Comparison of ENCODE assay signal across 21 cellular contexts in genomic region chr16:74829637-74830036, GRCh38. TPM values are rescaled to one million over a fixed set of nuclear protein-coding genes. Genes with fewer than 3 reads are reported as not detected.
"Had no signal": no experiment of that assay in that cellular context is flagged by ENCODE, and none has a peak within 500 bp of the region (broad histone marks: within the 10 kb centered on the region; RNA-seq: fewer than 3 reads in every experiment).

No MANE protein-coding gene starts in this region.

- H3K4me2 ChIP-seq: smooth muscle cell had no signal

- H3K36me3 ChIP-seq: esophagus muscularis mucosa, gastroesophageal sphincter, left ventricle myocardium inferior, ovary, right atrium auricular region had no signal

- DNase-seq: effector memory CD8-positive, alpha-beta T cell; foreskin fibroblast; glutamatergic neuron; immature natural killer cell; left ventricle myocardium inferior; natural killer cell; ovary; stimulated activated CD4-positive, alpha-beta T cell treated with anti-CD3 and anti-CD28 coated beads, Interleukin-2, amount 100 ng/mL, for 48 hours; stimulated activated naive CD4-positive, alpha-beta T cell treated with Interleukin-2 at 50 U/mL for 16 hours; trophoblast cell had no signal

- H3K4me3 ChIP-seq: esophagus muscularis mucosa, gastroesophageal sphincter, left ventricle myocardium inferior, ovary, right atrium auricular region, smooth muscle cell had no signal

- FAIRE-seq: colon, keratinocyte had no signal

- H3K27me3 ChIP-seq: esophagus muscularis mucosa, gastroesophageal sphincter, ovary, right atrium auricular region had no signal

- H3K4me1 ChIP-seq: esophagus muscularis mucosa, gastroesophageal sphincter, left ventricle myocardium inferior, right atrium auricular region had no signal

- ATAC-seq: effector memory CD8-positive, alpha-beta T cell; gastroesophageal sphincter; natural killer cell had no signal

- H3K27ac ChIP-seq: epithelial cell of prostate, esophagus muscularis mucosa, gastroesophageal sphincter, left ventricle myocardium inferior, ovary, right atrium auricular region had no signal

RNA-seq across cellular contexts. Expression of gene FA2H, which starts 55.0 kb away (rescaled TPM):
- total RNA-seq: left ventricle myocardium inferior, lung microvascular endothelial cell, myocyte, neural crest cell, posterior vena cava, smooth muscle cell had no signal
- polyA plus RNA-seq: immature natural killer cell, smooth muscle cell had no signal
